Comparison of ENCODE assay signal across 22 cellular contexts in the genomic region with DNA sequence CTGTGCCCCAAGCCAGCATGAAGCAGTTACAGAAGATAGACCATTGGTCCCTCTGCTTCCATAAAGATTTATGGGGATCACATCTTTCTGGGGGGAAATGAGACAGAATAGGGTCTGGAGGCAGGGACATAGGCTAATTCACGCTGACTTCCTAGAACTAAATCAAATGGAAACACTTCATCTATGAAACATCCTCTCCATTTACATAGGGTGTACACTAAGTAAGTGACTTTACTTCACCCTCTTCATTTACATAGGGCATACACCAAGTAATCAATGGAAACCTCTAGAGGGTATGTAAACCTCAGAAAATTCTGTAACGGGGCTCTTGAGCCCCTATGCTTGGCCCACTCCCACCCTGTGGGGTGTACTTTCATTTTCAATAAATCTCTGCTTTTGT.
"Had no signal": no experiment of that assay in that cellular context is flagged by ENCODE, and none has a peak within 500 bp of the region (broad histone marks: within the 10 kb centered on the region; RNA-seq: fewer than 3 reads in every experiment).

No MANE protein-coding gene starts in this region.

- H3K9me3 ChIP-seq: uterus had no signal

- ATAC-seq: activated CD8-positive, alpha-beta memory T cell treated with anti-CD3 and anti-CD28 coated beads, Interleukin-2, amount 10 ng/mL, durations not matched to agents 7 days and 5 days; stimulated activated naive B cell treated with anti-CD40 and anti-IgM and Interleukin-4, amounts not matched to agents 10 μg/mL and 1 μg/mL and 100 μg/mL, for 72 hours; WTC11 had no signal

- DNase-seq: activated CD4-positive, alpha-beta T cell treated with anti-CD3 and anti-CD28 coated beads for 48 hours; activated CD8-positive, alpha-beta memory T cell treated with anti-CD3 and anti-CD28 coated beads, Interleukin-2, amount 10 ng/mL, durations not matched to agents 7 days and 5 days; activated gamma-delta T cell treated with Interleukin-2 at 50 U/mL for 16 hours; adrenal gland; cerebellar nuclear complex; cortex of kidney; erythroblast; foreskin melanocyte; occipital lobe; posterior cingulate gyrus; sigmoid colon; stimulated activated CD4-positive, alpha-beta T cell treated with anti-CD3 and anti-CD28 coated beads, Interleukin-4, amount 100 ng/mL, for 4 hours; stimulated activated naive B cell treated with anti-CD40 and anti-IgM and Interleukin-4, amounts not matched to agents 10 μg/mL and 1 μg/mL and 100 μg/mL, for 72 hours; substantia nigra; uterus had no signal

- FAIRE-seq: astrocyte, endometrium, keratinocyte had no signal

- H3K27ac ChIP-seq: adrenal gland, breast epithelium, sigmoid colon, tibial nerve, uterus had no signal

- H3K4me3 Mint-ChIP-seq: activated CD8-positive, alpha-beta memory T cell treated with anti-CD3 and anti-CD28 coated beads, Interleukin-2, amount 10 ng/mL, durations not matched to agents 7 days and 5 days; stimulated activated naive B cell treated with anti-CD40 and anti-IgM and Interleukin-4, amounts not matched to agents 10 μg/mL and 1 μg/mL and 100 μg/mL, for 72 hours; WTC11 had no signal

- H3K27me3 ChIP-seq: adrenal gland, breast epithelium, sigmoid colon, tibial nerve, uterus had no signal

- H3K4me1 Mint-ChIP-seq: WTC11 had no signal

- H3K4me1 ChIP-seq: breast epithelium, uterus had no signal

- H3K27ac Mint-ChIP-seq: activated CD8-positive, alpha-beta memory T cell treated with anti-CD3 and anti-CD28 coated beads, Interleukin-2, amount 10 ng/mL, durations not matched to agents 7 days and 5 days; stimulated activated naive B cell treated with anti-CD40 and anti-IgM and Interleukin-4, amounts not matched to agents 10 μg/mL and 1 μg/mL and 100 μg/mL, for 72 hours; WTC11 had no signal

- H3K27me3 Mint-ChIP-seq: activated CD8-positive, alpha-beta memory T cell treated with anti-CD3 and anti-CD28 coated beads, Interleukin-2, amount 10 ng/mL, durations not matched to agents 7 days and 5 days; stimulated activated naive B cell treated with anti-CD40 and anti-IgM and Interleukin-4, amounts not matched to agents 10 μg/mL and 1 μg/mL and 100 μg/mL, for 72 hours had no signal

- H3K36me3 ChIP-seq: adrenal gland, breast epithelium, sigmoid colon, tibial nerve, uterus had no signal

- H3K4me3 ChIP-seq: adrenal gland, breast epithelium, lung, sigmoid colon, tibial nerve, uterus had no signal
